ENCODE assay signal across 29 cellular contexts in genomic region chr4:78200949-78201348, GRCh38.
"Had no signal": no experiment of that assay in that cellular context is flagged by ENCODE, and none has a peak within 500 bp of the region (broad histone marks: within the 10 kb centered on the region; RNA-seq: fewer than 3 reads in every experiment).

No MANE protein-coding gene starts in this region.

- H3K36me3 ChIP-seq: colonic mucosa, esophagus muscularis mucosa, esophagus squamous epithelium, gastrocnemius medialis, gastroesophageal sphincter, heart left ventricle, heart right ventricle had no signal

- H3K4me3 Mint-ChIP-seq: dendritic cell treated with granulocyte-macrophage colony-stimulating factor and Interleukin-4, amounts not matched to agents 40 ng/mL and 50 ng/mL, for 4 days; effector memory CD8-positive, alpha-beta T cell; endodermal cell had no signal

- H3K27ac ChIP-seq: colonic mucosa, coronary artery, dorsolateral prefrontal cortex, epithelial cell of prostate, esophagus muscularis mucosa, esophagus squamous epithelium, foreskin keratinocyte, gastrocnemius medialis, gastroesophageal sphincter, heart left ventricle, heart right ventricle had no signal

- ATAC-seq: effector memory CD8-positive, alpha-beta T cell; esophagus mucosa; foreskin keratinocyte; gastrocnemius medialis; gastroesophageal sphincter; heart left ventricle; heart right ventricle had no signal

- H3K9me3 ChIP-seq: colonic mucosa, esophagus muscularis mucosa, esophagus squamous epithelium, gastrocnemius medialis, gastroesophageal sphincter, heart left ventricle had no signal

- H3K27ac Mint-ChIP-seq: dendritic cell treated with granulocyte-macrophage colony-stimulating factor and Interleukin-4, amounts not matched to agents 40 ng/mL and 50 ng/mL, for 4 days; effector memory CD8-positive, alpha-beta T cell had no signal

- H3K4me3 ChIP-seq: colonic mucosa, coronary artery, dorsolateral prefrontal cortex, esophagus muscularis mucosa, esophagus squamous epithelium, gastrocnemius medialis, gastroesophageal sphincter, heart left ventricle, heart right ventricle had no signal

- FAIRE-seq: colon, endometrium, endothelial cell of umbilical vein, frontal cortex had no signal

- H3K4me1 ChIP-seq: colonic mucosa, esophagus muscularis mucosa, foreskin keratinocyte, gastrocnemius medialis, gastroesophageal sphincter, heart left ventricle, heart right ventricle had no signal

- DNase-seq: colonic mucosa; cortex of kidney; dermis blood vessel endothelial cell; dorsolateral prefrontal cortex; effector CD4-positive, alpha-beta T cell; effector CD8-positive, alpha-beta T cell; effector memory CD4-positive, alpha-beta T cell; effector memory CD8-positive, alpha-beta T cell; endodermal cell; erythroblast; esophagus squamous epithelium; foreskin fibroblast; foreskin keratinocyte; foreskin melanocyte; gastrocnemius medialis; glutamatergic neuron; head of caudate nucleus; heart left ventricle; heart right ventricle had no signal

- H3K27me3 Mint-ChIP-seq: dendritic cell treated with granulocyte-macrophage colony-stimulating factor and Interleukin-4, amounts not matched to agents 40 ng/mL and 50 ng/mL, for 4 days had no signal

- H3K9me3 Mint-ChIP-seq: effector memory CD8-positive, alpha-beta T cell had no signal

- H3K27me3 ChIP-seq: colonic mucosa, dorsolateral prefrontal cortex, esophagus muscularis mucosa, esophagus squamous epithelium, foreskin keratinocyte, gastrocnemius medialis, gastroesophageal sphincter, heart left ventricle, heart right ventricle had no signal
